In the genomic region with DNA sequence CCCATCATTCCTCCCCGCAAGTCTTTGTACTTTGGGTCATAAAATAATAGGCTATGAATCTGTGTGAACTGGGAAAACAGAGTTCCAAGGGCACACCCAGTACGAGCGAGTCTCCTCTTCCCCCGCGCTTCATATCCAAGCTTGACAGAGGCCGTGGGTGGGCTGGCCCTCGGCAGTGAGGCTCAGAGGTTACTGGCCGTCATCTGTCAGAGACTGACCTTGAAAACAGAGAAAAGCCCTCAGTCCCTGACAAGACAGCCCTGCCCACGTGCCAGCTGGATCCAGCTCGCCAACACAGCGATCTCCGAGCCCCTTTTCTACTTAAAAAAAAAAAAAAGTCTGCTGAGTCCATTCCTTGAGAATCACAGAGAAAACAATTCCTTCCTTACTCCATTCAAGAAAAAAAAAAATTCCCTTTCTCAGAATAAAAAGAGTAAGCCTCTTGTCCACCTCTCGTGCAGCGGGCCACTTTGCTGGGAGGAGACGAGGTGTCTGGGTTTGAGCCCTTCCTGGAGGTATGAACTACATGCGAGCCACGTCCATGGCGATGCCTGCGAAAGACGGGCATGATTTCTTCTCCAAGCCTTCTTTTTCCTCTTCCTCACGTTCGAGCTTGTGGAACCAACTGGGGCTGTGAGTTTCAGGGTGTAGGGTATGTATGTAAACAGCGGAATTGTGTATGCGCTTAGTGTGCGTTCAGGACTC, we compare ENCODE assay signal across 8 cellular contexts. TPM values are rescaled to one million over a fixed set of nuclear protein-coding genes. Genes with fewer than 3 reads are reported as not detected.
A peak's percentile ranks its signal among the peaks of the same experiment; 100 is the strongest.
DNase-seq lines count a peak whose midpoint lies in the region; ATAC-seq and TF ChIP-seq lines count a peak whose summit lies in the region.

No MANE protein-coding gene starts in this region.

- no peaks in the 10 kb centered on the region for H3K36me3 ChIP-seq in lung (ENCODE audit: control insufficient read depth in 2 of 2, insufficient read depth in 2 of 2, low read length in 2 of 2)
- no peaks in the 10 kb centered on the region for H3K36me3 ChIP-seq in upper lobe of left lung

- DNase-seq in activated T-cell treated with anti-CD3 and anti-CD28 coated beads, Interleukin-2, amount 50 U/mL, for 24 hours, result no peak
- no peak for DNase-seq in activated T-cell treated with anti-CD3 and anti-CD28 coated beads, Interleukin-2, amount 50 U/mL, for 1 hour
- DNase-seq in coronary artery (ENCODE audit: low spot score) (no peak), lung (ENCODE audit: low spot score) (peak; percentile 31), upper lobe of left lung (peak in 1 of 2 donors; percentile 22), epidermal melanocyte (ENCODE audit: insufficient read length, low spot score) (no peak), left lobe of liver (ENCODE audit: low spot score) (no peak)

- TF ChIP-seq CTCF in coronary artery (IDR thresholded peaks at IDR 0.05) (no peak), lung (IDR thresholded peaks at IDR 0.05; ENCODE audit: control extremely low read depth, extremely low read depth) (no peak), upper lobe of left lung (IDR thresholded peaks at IDR 0.05) (no peak)

- ATAC-seq in lung (ENCODE audit: insufficient read depth, low FRiP score) (no peak), upper lobe of left lung (ENCODE audit: low FRiP score in 2 of 2) (peak in 1 of 2 donors; percentile 67), HG03521 (IDR thresholded peaks at IDR 0.05; ENCODE audit: unreplicated experiment) (no peak), left lobe of liver (no peak)

- WGBS in lung, 2 donors, result 11 to 16% methylated on average over 25 of the region's 25 CpGs
- WGBS in upper lobe of left lung, 2 donors, result 13 to 18% methylated on average over 24 to 25 of the region's 25 CpGs

- H3K9me3 ChIP-seq in lung (ENCODE audit: control insufficient read depth in 2 of 2, insufficient read depth in 1 of 2, low read length in 1 of 2) (no peaks in the 10 kb centered on the region), upper lobe of left lung (no peaks in the 10 kb centered on the region)

- H3K4me1 ChIP-seq in lung (ENCODE audit: control insufficient read depth in 2 of 2, insufficient read depth in 2 of 2, low read length in 2 of 2), result no peaks in the 10 kb centered on the region
- peaks cover 7 to 11% (median 8%) of the 10 kb centered on the region in 4 donors for H3K4me1 ChIP-seq in upper lobe of left lung

- TF ChIP-seq POLR2A in upper lobe of left lung (IDR thresholded peaks at IDR 0.05), result no peak

- peaks cover 30% of the 10 kb centered on the region for H3K27me3 Mint-ChIP-seq in activated T-cell treated with anti-CD3 and anti-CD28 coated beads, Interleukin-2, amount 50 U/mL, for 24 hours

- peaks cover 11% of the 10 kb centered on the region for H3K4me1 Mint-ChIP-seq in activated T-cell treated with anti-CD3 and anti-CD28 coated beads, Interleukin-2, amount 50 U/mL, for 24 hours (ENCODE audit: low read depth)

- H3K9me3 Mint-ChIP-seq in activated T-cell treated with anti-CD3 and anti-CD28 coated beads, Interleukin-2, amount 50 U/mL, for 24 hours, result no peaks in the 10 kb centered on the region

- H3K27ac ChIP-seq in coronary artery, result peak overlapping the region in 1 of 2 donors; percentile 89
- H3K27ac ChIP-seq in lung (ENCODE audit: low read depth in 1 of 2, low read length in 1 of 2), result no peak overlapping the region
- no peak overlapping the region for H3K27ac ChIP-seq in upper lobe of left lung

- H3K27ac Mint-ChIP-seq in activated T-cell treated with anti-CD3 and anti-CD28 coated beads, Interleukin-2, amount 50 U/mL, for 24 hours, result no peak overlapping the region

- TF ChIP-seq EP300 in upper lobe of left lung (IDR thresholded peaks at IDR 0.05), result no peak

- peak overlapping the region; percentile 64 for H3K4me3 Mint-ChIP-seq in activated T-cell treated with anti-CD3 and anti-CD28 coated beads, Interleukin-2, amount 50 U/mL, for 24 hours

- H3K36me3 Mint-ChIP-seq in activated T-cell treated with anti-CD3 and anti-CD28 coated beads, Interleukin-2, amount 50 U/mL, for 24 hours (ENCODE audit: low read depth), result no peaks in the 10 kb centered on the region

- peak overlapping the region; percentile 84 for H3K4me3 ChIP-seq in coronary artery
- no peak overlapping the region for H3K4me3 ChIP-seq in lung
- H3K4me3 ChIP-seq in upper lobe of left lung, result peak overlapping the region; percentile 18 to 63 (median 58)

- no peaks in the 10 kb centered on the region for H3K27me3 ChIP-seq in lung (ENCODE audit: control insufficient read depth, insufficient read depth)
- peaks cover 0 to 7% (median 6%) of the 10 kb centered on the region in 4 donors for H3K27me3 ChIP-seq in upper lobe of left lung

RNA-seq across cellular contexts. Expression of gene BICC1, which starts 0.8 kb away (rescaled TPM):
- total RNA-seq in lung (10 to 100 TPM in 1 of 2 donors, 1 to 10 TPM in 1; 9.1 to 43.1 TPM), upper lobe of left lung (10 to 100 TPM in 1 of 6 donors, 1 to 10 TPM in 5; 3.1 to 10.5 (median 3.9) TPM), left lobe of liver (1.6 TPM)
- polyA plus RNA-seq in lung, result 1 to 10 TPM; 2.3 to 2.7 TPM
